Comparison of ENCODE assay signal across 1 cellular context in genomic region chr9:88974641-88975040, GRCh38.
TF ChIP-seq lines count a peak whose summit lies in the region.

No MANE protein-coding gene starts in this region.

TF ChIP-seq in H1, 55 proteins besides CTCF, POLR2A, EP300 and RAD21 (continued from another document):
- TF ChIP-seq CHD7 (IDR thresholded peaks at IDR 0.05; ENCODE audit: insufficient replicate concordance, low read length) = no peak
- TF ChIP-seq CREB1 (IDR thresholded peaks at IDR 0.05) = no peak
